ENCODE assay signal across 8 cellular contexts in the genomic region with DNA sequence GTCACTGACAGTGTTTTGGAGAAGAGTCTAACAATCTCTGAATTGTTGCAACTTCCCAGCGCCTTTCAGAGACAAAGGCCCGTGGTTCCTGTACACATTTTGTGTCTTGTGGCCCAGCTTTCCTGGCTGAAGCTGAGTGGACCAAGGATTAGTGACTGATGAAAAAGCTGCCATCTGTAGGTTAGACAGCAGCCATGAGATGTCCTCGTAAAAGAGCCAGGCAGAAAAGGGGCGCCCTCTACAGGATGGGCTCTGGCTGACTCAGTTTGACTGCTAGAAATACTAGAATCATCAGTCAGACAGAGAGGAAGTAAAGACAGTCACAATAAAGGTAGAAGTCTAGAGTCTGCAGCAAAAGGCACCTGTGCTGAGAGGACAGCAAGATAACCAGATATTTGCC. TPM values are rescaled to one million over a fixed set of nuclear protein-coding genes. Genes with fewer than 3 reads are reported as not detected.
DNase-seq lines count a peak whose midpoint lies in the region; ATAC-seq and TF ChIP-seq lines count a peak whose summit lies in the region.

No MANE protein-coding gene starts in this region.

- H3K9me3 Mint-ChIP-seq in activated CD8-positive, alpha-beta T cell treated with anti-CD3 and anti-CD28 coated beads for 36 hours, result no peaks in the 10 kb centered on the region

- DNase-seq in NCI-H1417 (lab: John Stamatoyannopoulos, UW) (peak in 2 of 3 experiments; percentile 9 to 16), NCI-H1417 treated with DMSO at 0.1 percent for 48 hours (lab: John Stamatoyannopoulos, UW) (no peak), NCI-H524 (lab: John Stamatoyannopoulos, UW) (peak; percentile 23 to 66), fibroblast of villous mesenchyme (ENCODE audit: low read depth) (peak; percentile 11), AG08396 (ENCODE audit: low spot score) (no peak), ureter (ENCODE audit: low spot score) (no peak)
- DNase-seq in activated CD8-positive, alpha-beta T cell treated with anti-CD3 and anti-CD28 coated beads for 36 hours, result peak; percentile 86

- H3K27me3 Mint-ChIP-seq in activated CD8-positive, alpha-beta T cell treated with anti-CD3 and anti-CD28 coated beads for 36 hours, result no peaks in the 10 kb centered on the region

- no peaks in the 10 kb centered on the region for H3K27me3 ChIP-seq in skeletal muscle satellite cell (ENCODE audit: control insufficient read depth, insufficient read depth, low read length)

- POLR2A ChIA-PET in activated CD8-positive, alpha-beta T cell treated with anti-CD3 and anti-CD28 coated beads for 36 hours (lab: Charles Lee), result no interaction called here

- no peak overlapping the region for H3K27ac Mint-ChIP-seq in activated CD8-positive, alpha-beta T cell treated with anti-CD3 and anti-CD28 coated beads for 36 hours

- peak; percentile 78 for ATAC-seq in activated CD8-positive, alpha-beta T cell treated with anti-CD3 and anti-CD28 coated beads for 36 hours

- H3K4me2 ChIP-seq in skeletal muscle satellite cell (ENCODE audit: low read length), result peak overlapping the region; percentile 11

- H3K9me3 ChIP-seq in skeletal muscle satellite cell (replicated peaks; ENCODE audit: low read length), result no peaks in the 10 kb centered on the region

- H3K4me1 ChIP-seq in skeletal muscle satellite cell (ENCODE audit: control insufficient read depth, insufficient read depth, low read length), result peaks cover 15% of the 10 kb centered on the region

- TF ChIP-seq CTCF in activated CD8-positive, alpha-beta T cell treated with anti-CD3 and anti-CD28 coated beads for 36 hours (IDR thresholded peaks at IDR 0.05), result peak; percentile 66
- TF ChIP-seq CTCF in fibroblast of villous mesenchyme (IDR thresholded peaks at IDR 0.05; ENCODE audit: insufficient read depth, low read depth, low read length), result peak; percentile 30

- CTCF ChIA-PET in activated CD8-positive, alpha-beta T cell treated with anti-CD3 and anti-CD28 coated beads for 36 hours (lab: Charles Lee), result interaction anchor here (0.9 to 1.8 kb wide), 5 partner anchors 13 to 226 kb away, joined by 3 to 5 read pairs (median 5); no protein-coding TSS in a partner anchor

- H3K4me3 ChIP-seq in fibroblast of villous mesenchyme (ENCODE audit: low read depth, low read length) (no peak overlapping the region), skeletal muscle satellite cell (ENCODE audit: low read length) (no peak overlapping the region)

- H3K9ac ChIP-seq in skeletal muscle satellite cell (ENCODE audit: low read depth, low read length), result no peak overlapping the region

- H3K4me1 Mint-ChIP-seq in activated CD8-positive, alpha-beta T cell treated with anti-CD3 and anti-CD28 coated beads for 36 hours (ENCODE audit: low read depth), result no peaks in the 10 kb centered on the region

- H3K36me3 Mint-ChIP-seq in activated CD8-positive, alpha-beta T cell treated with anti-CD3 and anti-CD28 coated beads for 36 hours (ENCODE audit: low read depth), result no peaks in the 10 kb centered on the region

- H3K4me3 Mint-ChIP-seq in activated CD8-positive, alpha-beta T cell treated with anti-CD3 and anti-CD28 coated beads for 36 hours, result no peak overlapping the region

- no peaks in the 10 kb centered on the region for H3K36me3 ChIP-seq in skeletal muscle satellite cell (ENCODE audit: insufficient read depth, low read length)

- intact Hi-C loops in activated CD8-positive, alpha-beta T cell treated with anti-CD3 and anti-CD28 coated beads for 36 hours (cut with micrococcal nuclease), result no loop called here

RNA-seq across cellular contexts. Expression of a gene that starts 26.5 kb away (rescaled TPM):
- total RNA-seq in activated CD8-positive, alpha-beta T cell treated with anti-CD3 and anti-CD28 coated beads for 36 hours, result 10 to 100 TPM; 19.4 to 20.1 TPM
- total RNA-seq in fibroblast of villous mesenchyme (75.1 and 82.5 TPM in 2 replicates), ureter (112 TPM)
- 29.1 and 40.3 TPM in 2 replicates for total RNA-seq in skeletal muscle satellite cell (2012; rRNA removed)

Comparison
In these comparisons a context has a peak if more than half of its experiments do, and no peak if none do; other contexts are left out.
1. DNase-seq: peak in NCI-H1417 (2 of 3), NCI-H524 (2 of 2), activated CD8-positive, alpha-beta T cell treated with anti-CD3 and anti-CD28 coated beads for 36 hours (single experiment) and fibroblast of villous mesenchyme (single experiment); none in NCI-H1417 treated with DMSO at 0.1 percent for 48 hours (single experiment), AG08396 (single experiment) and ureter (single experiment).